Comparison of ENCODE assay signal across 9 cellular contexts in the genomic region with DNA sequence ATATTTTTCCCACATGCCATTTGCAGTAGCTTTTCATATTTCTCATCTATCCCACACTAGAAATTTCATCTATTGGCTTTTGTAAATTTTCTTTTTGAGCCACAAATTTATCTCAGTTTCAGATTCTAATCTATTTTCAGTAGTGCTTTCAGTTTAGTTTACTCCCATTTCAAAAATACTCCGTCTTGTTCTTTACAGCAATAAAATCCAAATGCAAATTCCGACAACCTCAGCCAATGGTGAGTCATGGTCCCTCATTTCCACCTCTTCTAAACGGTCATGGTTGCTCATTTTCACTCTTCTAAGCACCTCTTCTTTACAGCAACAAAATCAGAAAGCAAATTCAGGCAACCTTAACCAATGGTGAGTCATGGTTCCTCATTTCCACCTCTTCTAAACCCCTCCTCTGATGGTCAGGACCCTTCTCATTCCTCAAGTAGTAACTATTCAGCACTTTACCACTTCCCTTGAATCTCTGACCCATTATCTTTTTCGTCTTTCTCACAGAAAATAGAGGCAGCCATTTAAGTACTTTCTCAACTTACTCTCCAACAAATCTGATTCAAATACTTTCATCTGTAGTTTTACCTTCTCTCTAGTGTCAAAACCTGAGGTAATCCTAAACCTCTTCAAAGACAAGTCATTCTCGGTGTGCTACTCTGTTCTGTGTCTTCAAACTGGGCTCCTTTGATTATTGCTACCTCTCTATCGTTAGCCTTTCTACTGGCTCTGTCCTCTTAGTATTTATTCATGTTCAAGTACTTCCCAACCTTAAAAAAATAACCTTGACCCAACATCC. TPM values are rescaled to one million over a fixed set of nuclear protein-coding genes. Genes with fewer than 3 reads are reported as not detected.
A peak's percentile ranks its signal among the peaks of the same experiment; 100 is the strongest.
DNase-seq lines count a peak whose midpoint lies in the region; ATAC-seq, FAIRE-seq and TF ChIP-seq lines count a peak whose summit lies in the region.
"Had no signal": no experiment of that assay in that cellular context is flagged by ENCODE, and none has a peak within 500 bp of the region (broad histone marks: within the 10 kb centered on the region; RNA-seq: fewer than 3 reads in every experiment).

No MANE protein-coding gene starts in this region.

- H3K4me1 Mint-ChIP-seq in astrocyte (ENCODE audit: low read depth, unreplicated experiment): peaks cover 8% of the 10 kb centered on the region

- no peaks in the 10 kb centered on the region for H3K27me3 ChIP-seq in astrocyte (ENCODE audit: insufficient read depth, low read length)

- no peak overlapping the region for H3K27ac ChIP-seq in astrocyte (ENCODE audit: low read depth, low read length)
- no peak overlapping the region for H3K27ac ChIP-seq in caudate nucleus (ENCODE audit: low read depth, low read length)

- peaks cover 48% of the 10 kb centered on the region for H3K36me3 Mint-ChIP-seq in astrocyte (ENCODE audit: low read depth, unreplicated experiment)

- no peaks in the 10 kb centered on the region for H3K4me1 ChIP-seq in astrocyte (ENCODE audit: insufficient read depth, low read length)

- peak; percentile 77 for DNase-seq in astrocyte (ENCODE audit: low read depth)
- DNase-seq in NCI-H524 (lab: John Stamatoyannopoulos, UW): no peak
- DNase-seq in caudate nucleus (lab: John Stamatoyannopoulos, UW): no peak
- no peak for DNase-seq in dedifferentiated amniotic fluid mesenchymal stem cell (ENCODE audit: extremely low spot score)
- DNase-seq in anterior cingulate cortex (lab: John Stamatoyannopoulos, UW): no peak

- no peak overlapping the region for H3K27ac Mint-ChIP-seq in astrocyte (ENCODE audit: unreplicated experiment)

- H3K79me2 ChIP-seq in astrocyte (ENCODE audit: insufficient read depth, low read length): no peaks in the 10 kb centered on the region

- ATAC-seq in GM21381 (IDR thresholded peaks at IDR 0.05; ENCODE audit: unreplicated experiment) (peak; percentile 41), HG03575 (IDR thresholded peaks at IDR 0.05; ENCODE audit: extremely low read depth, insufficient number of reproducible peaks, low FRiP score, unreplicated experiment) (peak; percentile 38)

- H2AFZ ChIP-seq in astrocyte (ENCODE audit: low read depth, low read length): no peak overlapping the region

- peaks cover 3% of the 10 kb centered on the region for H3K9me3 Mint-ChIP-seq in astrocyte (ENCODE audit: unreplicated experiment)

- peak overlapping the region; percentile 11 for H3K4me2 ChIP-seq in astrocyte (ENCODE audit: low read length)

- H3K4me3 ChIP-seq in GM08714 (ENCODE audit: low read length): peak overlapping the region; percentile 26
- no peak overlapping the region for H3K4me3 ChIP-seq in astrocyte (ENCODE audit: insufficient read depth, low read depth, low read length)

- no peak overlapping the region for H3K9ac ChIP-seq in astrocyte (ENCODE audit: low read length)

- no peak overlapping the region for H3K4me3 Mint-ChIP-seq in astrocyte (ENCODE audit: unreplicated experiment)

- FAIRE-seq in astrocyte (lab: Jason Lieb, UNC): no peak
- FAIRE-seq: H1 had no signal

- H3K27me3 Mint-ChIP-seq in astrocyte (ENCODE audit: low read depth, unreplicated experiment): no peaks in the 10 kb centered on the region

- no peaks in the 10 kb centered on the region for H3K9me3 ChIP-seq in astrocyte (ENCODE audit: insufficient read depth, low read depth, low read length)

- no peak for TF ChIP-seq CTCF in astrocyte (IDR thresholded peaks at IDR 0.05; ENCODE audit: insufficient read depth, low read depth, low read length)

- H4K20me1 ChIP-seq in astrocyte (ENCODE audit: insufficient read depth, low read length): no peaks in the 10 kb centered on the region

- no peaks in the 10 kb centered on the region for H3K36me3 ChIP-seq in astrocyte (ENCODE audit: insufficient read depth, low read length)

RNA-seq across cellular contexts. Expression of a gene that starts 34.4 kb away (rescaled TPM):
- total RNA-seq in astrocyte: 31.9 and 33.6 TPM in 2 replicates
